15 cellular contexts compared by ENCODE assay signal in the genomic region with DNA sequence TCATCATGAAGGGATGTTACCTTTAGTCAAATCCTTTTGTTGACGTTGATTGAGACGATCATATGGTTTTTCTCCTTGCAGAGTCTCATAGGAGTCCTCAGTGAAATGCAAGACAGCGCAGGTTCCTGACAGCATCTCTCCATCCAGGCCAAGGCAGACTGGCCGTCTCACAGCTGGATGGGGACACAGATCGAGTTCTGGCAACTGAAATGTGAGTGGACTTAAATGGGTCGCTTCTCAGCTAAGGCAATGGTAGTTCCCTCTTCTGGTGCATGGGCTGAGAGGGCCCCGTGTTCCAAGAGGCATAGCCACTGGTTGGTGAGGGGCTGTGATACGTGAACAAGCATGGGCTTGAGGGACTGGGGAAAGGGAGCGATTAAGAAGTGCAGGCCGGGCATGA.
DNase-seq lines count a peak whose midpoint lies in the region; ATAC-seq, FAIRE-seq and TF ChIP-seq lines count a peak whose summit lies in the region.
"Had no signal": no experiment of that assay in that cellular context is flagged by ENCODE, and none has a peak within 500 bp of the region (broad histone marks: within the 10 kb centered on the region; RNA-seq: fewer than 3 reads in every experiment).

No MANE protein-coding gene starts in this region.

- H3K9ac ChIP-seq in astrocyte (ENCODE audit: low read length): no peak overlapping the region

- no peak for ATAC-seq in aorta (ENCODE audit: low FRiP score)
- ATAC-seq in Right ventricle myocardium inferior: no peak

- peaks cover 24% of the 10 kb centered on the region for H3K27me3 ChIP-seq in astrocyte (ENCODE audit: insufficient read depth, low read length)
- H3K27me3 ChIP-seq in aorta (ENCODE audit: control insufficient read depth in 1 of 2, insufficient read depth in 2 of 2, low read length in 1 of 2): peaks cover 0 to 3% of the 10 kb centered on the region in 2 donors

- H3K4me1 Mint-ChIP-seq in T-helper 1 cell treated with Interleukin-12 subunit alpha and Interleukin-12 subunit beta and Interleukin-4 antibody, amounts not matched to agents 30 μg/mL and 1 μg/mL, for 36 hours (ENCODE audit: low read depth): peaks cover 9% of the 10 kb centered on the region
- H3K4me1 Mint-ChIP-seq in astrocyte (ENCODE audit: low read depth, unreplicated experiment) (peaks cover 7% of the 10 kb centered on the region), progenitor cell of endocrine pancreas (ENCODE audit: low read depth) (peaks cover 4% of the 10 kb centered on the region)

- H3K36me3 Mint-ChIP-seq in T-helper 1 cell treated with Interleukin-12 subunit alpha and Interleukin-12 subunit beta and Interleukin-4 antibody, amounts not matched to agents 30 μg/mL and 1 μg/mL, for 36 hours (ENCODE audit: low read depth): no peaks in the 10 kb centered on the region
- peaks cover 2% of the 10 kb centered on the region for H3K36me3 Mint-ChIP-seq in astrocyte (ENCODE audit: low read depth, unreplicated experiment)
- H3K36me3 Mint-ChIP-seq in progenitor cell of endocrine pancreas (ENCODE audit: insufficient read depth): no peaks in the 10 kb centered on the region

- H3K4me1 ChIP-seq in astrocyte (ENCODE audit: insufficient read depth, low read length): peaks cover 14% of the 10 kb centered on the region
- H3K4me1 ChIP-seq in aorta (ENCODE audit: control insufficient read depth in 1 of 2, insufficient read depth in 2 of 2, low read length in 2 of 2): no peaks in the 10 kb centered on the region

- no peak for FAIRE-seq in astrocyte (lab: Jason Lieb, UNC)

- no peaks in the 10 kb centered on the region for H3K9me3 Mint-ChIP-seq in T-helper 1 cell treated with Interleukin-12 subunit alpha and Interleukin-12 subunit beta and Interleukin-4 antibody, amounts not matched to agents 30 μg/mL and 1 μg/mL, for 36 hours
- H3K9me3 Mint-ChIP-seq in astrocyte (ENCODE audit: unreplicated experiment) (peaks cover 14% of the 10 kb centered on the region), progenitor cell of endocrine pancreas (ENCODE audit: low read depth) (no peaks in the 10 kb centered on the region)

- H3K27me3 Mint-ChIP-seq in T-helper 1 cell treated with Interleukin-12 subunit alpha and Interleukin-12 subunit beta and Interleukin-4 antibody, amounts not matched to agents 30 μg/mL and 1 μg/mL, for 36 hours (ENCODE audit: low read depth): peaks cover 65% of the 10 kb centered on the region
- H3K27me3 Mint-ChIP-seq in astrocyte (ENCODE audit: low read depth, unreplicated experiment) (peaks cover 47% of the 10 kb centered on the region), progenitor cell of endocrine pancreas (peaks cover 68% of the 10 kb centered on the region)

- H3K4me3 ChIP-seq in astrocyte (ENCODE audit: insufficient read depth, low read depth, low read length) (no peak overlapping the region), aorta (ENCODE audit: low read length in 2 of 2) (no peak overlapping the region)

- no peak overlapping the region for H3K27ac ChIP-seq in astrocyte (ENCODE audit: low read depth, low read length)
- H3K27ac ChIP-seq in aorta (ENCODE audit: low read depth in 1 of 2, low read length in 2 of 2): no peak overlapping the region
- H3K27ac ChIP-seq: 22Rv1 had no signal

- no peak overlapping the region for H3K4me2 ChIP-seq in astrocyte (ENCODE audit: low read length)

- H3K9me3 ChIP-seq in astrocyte (ENCODE audit: insufficient read depth, low read depth, low read length) (peaks cover 3% of the 10 kb centered on the region), aorta (ENCODE audit: control insufficient read depth, low read length) (no peaks in the 10 kb centered on the region)

- TF ChIP-seq CTCF in astrocyte (IDR thresholded peaks at IDR 0.05; ENCODE audit: insufficient read depth, low read depth, low read length) (no peak), progenitor cell of endocrine pancreas (IDR thresholded peaks at IDR 0.05; ENCODE audit: unreplicated experiment) (no peak)

- 85 to 86% methylated on average over 10 of the region's 10 CpGs for WGBS in aorta, 2 donors

- no peaks in the 10 kb centered on the region for H4K20me1 ChIP-seq in astrocyte (ENCODE audit: insufficient read depth, low read length)

- intact Hi-C loops in aorta (cut with DNase I) (no loop called here), Right ventricle myocardium inferior (cut with DNase I) (no loop called here)

- H3K27ac Mint-ChIP-seq in T-helper 1 cell treated with Interleukin-12 subunit alpha and Interleukin-12 subunit beta and Interleukin-4 antibody, amounts not matched to agents 30 μg/mL and 1 μg/mL, for 36 hours: no peak overlapping the region
- H3K27ac Mint-ChIP-seq in astrocyte (ENCODE audit: unreplicated experiment) (no peak overlapping the region), progenitor cell of endocrine pancreas (no peak overlapping the region)

- no peaks in the 10 kb centered on the region for H3K79me2 ChIP-seq in astrocyte (ENCODE audit: insufficient read depth, low read length)

- H3K36me3 ChIP-seq in astrocyte (ENCODE audit: insufficient read depth, low read length) (no peaks in the 10 kb centered on the region), aorta (ENCODE audit: control insufficient read depth in 1 of 2, insufficient read depth in 2 of 2, low read length in 1 of 2) (no peaks in the 10 kb centered on the region)

- no peak overlapping the region for H2AFZ ChIP-seq in astrocyte (ENCODE audit: low read depth, low read length)

- DNase-seq in T-helper 1 cell (no peak), astrocyte (ENCODE audit: low read depth) (no peak), islet precursor cell (peak; percentile 27), progenitor cell of endocrine pancreas (ENCODE audit: low spot score, unreplicated experiment) (no peak), aorta (no peak), Right ventricle myocardium inferior (ENCODE audit: missing footprints) (no peak), SKM-1 (lab: John Stamatoyannopoulos, UW; ENCODE audit: unreplicated experiment) (no peak)
- DNase-seq: C1 segment of cervical spinal cord, IMR-90, Kasumi-1, NCI-H1417, NCI-H2029 treated with DMSO at 0.1 percent for 48 hours, NCI-H524 had no signal

- peak overlapping the region; percentile 17 for H3K4me3 Mint-ChIP-seq in T-helper 1 cell treated with Interleukin-12 subunit alpha and Interleukin-12 subunit beta and Interleukin-4 antibody, amounts not matched to agents 30 μg/mL and 1 μg/mL, for 36 hours
- H3K4me3 Mint-ChIP-seq in astrocyte (ENCODE audit: unreplicated experiment) (peak overlapping the region; percentile 51), progenitor cell of endocrine pancreas (ENCODE audit: low read depth) (peak overlapping the region; percentile 39)
